Comparison of ENCODE assay signal across 10 cellular contexts in genomic region chr11:116890193-116890592, GRCh38. TPM values are rescaled to one million over a fixed set of nuclear protein-coding genes. Genes with fewer than 3 reads are reported as not detected.
A peak's percentile ranks its signal among the peaks of the same experiment; 100 is the strongest.
DNase-seq lines count a peak whose midpoint lies in the region; ATAC-seq and TF ChIP-seq lines count a peak whose summit lies in the region.
"Had no signal": no experiment of that assay in that cellular context is flagged by ENCODE, and none has a peak within 500 bp of the region (broad histone marks: within the 10 kb centered on the region; RNA-seq: fewer than 3 reads in every experiment).

No MANE protein-coding gene starts in this region.

- H3K9me3 ChIP-seq in Caco-2: no peaks in the 10 kb centered on the region
- H3K9me3 ChIP-seq: A549 had no signal

- ATAC-seq in activated CD4-positive, CD25-positive, alpha-beta regulatory T cell treated with anti-CD3 and anti-CD28 coated beads, Interleukin-2, amount 50 U/mL, for 24 hours: peak; percentile 68 to 69
- ATAC-seq in GM21723 (IDR thresholded peaks at IDR 0.05; ENCODE audit: unreplicated experiment) (peak; percentile 49), HG03025 (IDR thresholded peaks at IDR 0.05; ENCODE audit: low FRiP score, unreplicated experiment) (no peak)
- peak; percentile 39 to 68 for ATAC-seq in naive thymus-derived CD8-positive, alpha-beta T cell
- ATAC-seq: A549 had no signal

- no peaks in the 10 kb centered on the region for H3K36me3 ChIP-seq in Caco-2 (ENCODE audit: control insufficient read depth, insufficient read depth, low read length)

- H3K9me3 Mint-ChIP-seq in naive thymus-derived CD8-positive, alpha-beta T cell: no peaks in the 10 kb centered on the region
- H3K9me3 Mint-ChIP-seq in Caco-2 (ENCODE audit: unreplicated experiment): no peaks in the 10 kb centered on the region

- DNase-seq in activated CD4-positive, CD25-positive, alpha-beta regulatory T cell treated with anti-CD3 and anti-CD28 coated beads, Interleukin-2, amount 50 U/mL, for 72 hours: no peak
- DNase-seq in NCI-H2029 treated with DMSO at 0.1 percent for 48 hours (lab: John Stamatoyannopoulos, UW) (peak; percentile 29), foreskin fibroblast (no peak), Caco-2 (no peak)
- peak in 2 of 10 donors; percentile 5 to 12 for DNase-seq in naive thymus-derived CD8-positive, alpha-beta T cell
- DNase-seq: NCI-H82 had no signal

- H3K36me3 Mint-ChIP-seq in naive thymus-derived CD8-positive, alpha-beta T cell: peaks cover 3 to 47% (median 8%) of the 10 kb centered on the region in 3 donors
- H3K36me3 Mint-ChIP-seq in Caco-2 (ENCODE audit: insufficient read depth, unreplicated experiment): peaks cover 17% of the 10 kb centered on the region

- no peak for TF ChIP-seq CTCF in foreskin fibroblast (IDR thresholded peaks at IDR 0.05; ENCODE audit: low read depth, low read length)
- TF ChIP-seq CTCF in Caco-2 (IDR thresholded peaks at IDR 0.05; ENCODE audit: insufficient read depth in 1 of 2, low read depth in 1 of 2, low read length in 1 of 2, severe bottlenecking in 1 of 2, unreplicated experiment in 1 of 2): no peak

- H3K4me3 ChIP-seq in foreskin fibroblast (ENCODE audit: low read depth in 1 of 2, low read length in 2 of 2): no peak overlapping the region
- H3K4me3 ChIP-seq in Caco-2 (ENCODE audit: low read depth, low read length): no peak overlapping the region
- H3K4me3 ChIP-seq: A549 had no signal

- POLR2A ChIA-PET in naive thymus-derived CD8-positive, alpha-beta T cell (lab: Charles Lee): no interaction called here
- POLR2A ChIA-PET in Caco-2 (lab: Charles Lee): no interaction called here

- CTCF ChIA-PET in Caco-2 (lab: Charles Lee): no interaction called here

- peaks cover 10 to 16% (median 14%) of the 10 kb centered on the region in 4 donors for H3K4me1 Mint-ChIP-seq in naive thymus-derived CD8-positive, alpha-beta T cell
- H3K4me1 Mint-ChIP-seq in Caco-2 (ENCODE audit: low read depth, unreplicated experiment): peaks cover 5% of the 10 kb centered on the region

- no peaks in the 10 kb centered on the region for H3K27me3 ChIP-seq in Caco-2 (replicated peaks; ENCODE audit: control insufficient read depth, insufficient read depth, low read length)

- no TSS peak for BruUV-seq in Caco-2 (replicated peaks; lab: Mats Ljungman, UMichigan)

- intact Hi-C loops in Caco-2 (cut with micrococcal nuclease; ENCODE audit: unreplicated experiment): no loop called here

- no peaks in the 10 kb centered on the region for H3K27me3 Mint-ChIP-seq in naive thymus-derived CD8-positive, alpha-beta T cell
- H3K27me3 Mint-ChIP-seq in Caco-2 (ENCODE audit: insufficient read depth, unreplicated experiment): no peaks in the 10 kb centered on the region

- no peak overlapping the region for H3K4me3 Mint-ChIP-seq in naive thymus-derived CD8-positive, alpha-beta T cell
- no peak overlapping the region for H3K4me3 Mint-ChIP-seq in Caco-2 (ENCODE audit: unreplicated experiment)

- no peaks in the 10 kb centered on the region for H3K4me1 ChIP-seq in Caco-2
- H3K4me1 ChIP-seq: A549 had no signal

- peak overlapping the region; percentile 13 to 75 (median 56) for H3K27ac Mint-ChIP-seq in naive thymus-derived CD8-positive, alpha-beta T cell
- H3K27ac Mint-ChIP-seq in Caco-2 (ENCODE audit: unreplicated experiment): no peak overlapping the region

RNA-seq across cellular contexts. Expression of gene APOA1, which starts 52.8 kb away (rescaled TPM):
- total RNA-seq in naive thymus-derived CD8-positive, alpha-beta T cell: 1 to 10 TPM in 1 of 2 experiments, under 1 TPM in 1; 0.81 to 1.3 TPM
- polyA plus RNA-seq in naive thymus-derived CD8-positive, alpha-beta T cell: under 1 TPM; 0.17 to 0.29 (median 0.19) TPM
- total RNA-seq in Caco-2 (2022): 872 and 913 TPM in 2 replicates

Comparison
In these comparisons a context has a peak if more than half of its experiments do, and no peak if none do; other contexts are left out.
1. RNA of gene APOA1, which starts 52.8 kb away (total RNA-seq): 872 to 913 TPM in Caco-2; 0.81 to 1.3 TPM in naive thymus-derived CD8-positive, alpha-beta T cell; every median in the first group is over 100 times any median in the second.